ENCODE assay signal across 12 cellular contexts in genomic region chr9:83238871-83239624, GRCh38.
DNase-seq lines count a peak whose midpoint lies in the region; ATAC-seq, FAIRE-seq and TF ChIP-seq lines count a peak whose summit lies in the region.
"Had no signal": no experiment of that assay in that cellular context is flagged by ENCODE, and none has a peak within 500 bp of the region (broad histone marks: within the 10 kb centered on the region; RNA-seq: fewer than 3 reads in every experiment).

No MANE protein-coding gene starts in this region.

- H3K9ac ChIP-seq in kidney (ENCODE audit: low read length in 2 of 2): no peak overlapping the region

- peak; percentile 67 for ATAC-seq in left lung

- no peak for FAIRE-seq in kidney (lab: Jason Lieb, UNC)
- FAIRE-seq: HTR-8/SVneo had no signal

- H3K4me3 ChIP-seq in left lung: no peak overlapping the region
- no peak overlapping the region for H3K4me3 ChIP-seq in kidney (ENCODE audit: low read length in 2 of 2)

- H3K4me1 ChIP-seq in left lung (peaks cover 8 to 18% of the 10 kb centered on the region in 2 donors), kidney (ENCODE audit: control insufficient read depth in 1 of 2, insufficient read depth in 1 of 2, low read depth in 1 of 2, low read length in 2 of 2) (peaks cover 0 to 2% of the 10 kb centered on the region in 2 donors)

- H3K27ac ChIP-seq in left lung (no peak overlapping the region), kidney (ENCODE audit: low read depth in 2 of 2, low read length in 2 of 2) (no peak overlapping the region)

- peak; percentile 40 for DNase-seq in DMS79 (lab: John Stamatoyannopoulos, UW)
- DNase-seq in NCI-H1417 (lab: John Stamatoyannopoulos, UW): peak; percentile 13 to 79 (median 69)
- peak; percentile 15 for DNase-seq in SKM-1 (lab: John Stamatoyannopoulos, UW; ENCODE audit: unreplicated experiment)
- DNase-seq in left lung: no peak
- DNase-seq in GM19238 (ENCODE audit: insufficient read length, low spot score): no peak
- DNase-seq in stimulated activated CD4-positive, alpha-beta T cell treated with anti-CD3 and anti-CD28 coated beads, Interleukin-4, amount 100 ng/mL, for 24 hours: no peak
- DNase-seq in inferior parietal cortex (ENCODE audit: extremely low spot score): no peak
- DNase-seq in kidney: no peak
- DNase-seq: central memory CD4-positive, alpha-beta T cell; HFFc6; SHP77 treated with DMSO at 0.1 percent for 48 hours had no signal

- TF ChIP-seq CTCF in left lung (IDR thresholded peaks at IDR 0.05) (no peak), kidney (IDR thresholded peaks at IDR 0.05; ENCODE audit: borderline replicate concordance, extremely low read depth, insufficient read depth) (no peak)

- H3K9me3 ChIP-seq in left lung (no peaks in the 10 kb centered on the region), kidney (ENCODE audit: control insufficient read depth in 1 of 2, low read length in 2 of 2) (no peaks in the 10 kb centered on the region)

- H3K36me3 ChIP-seq in left lung (peaks cover 0 to 6% of the 10 kb centered on the region in 2 donors), kidney (ENCODE audit: control insufficient read depth in 1 of 2, insufficient read depth in 2 of 2, low read length in 2 of 2) (peaks cover 0 to 5% of the 10 kb centered on the region in 2 donors)

- no peaks in the 10 kb centered on the region for H3K27me3 ChIP-seq in left lung

- intact Hi-C loops in left lung (cut with DNase I) (no loop called here), kidney (cut with DNase I) (no loop called here)

Comparison
In these comparisons a context has a peak if more than half of its experiments do, and no peak if none do; other contexts are left out.
1. DNase-seq: peak in DMS79 (single experiment), NCI-H1417 (3 of 3) and SKM-1 (single experiment); none in left lung (0 of 2), GM19238 (single experiment), stimulated activated CD4-positive, alpha-beta T cell treated with anti-CD3 and anti-CD28 coated beads, Interleukin-4, amount 100 ng/mL, for 24 hours (single experiment), inferior parietal cortex (single experiment) and kidney (single experiment).